In the genomic region with DNA sequence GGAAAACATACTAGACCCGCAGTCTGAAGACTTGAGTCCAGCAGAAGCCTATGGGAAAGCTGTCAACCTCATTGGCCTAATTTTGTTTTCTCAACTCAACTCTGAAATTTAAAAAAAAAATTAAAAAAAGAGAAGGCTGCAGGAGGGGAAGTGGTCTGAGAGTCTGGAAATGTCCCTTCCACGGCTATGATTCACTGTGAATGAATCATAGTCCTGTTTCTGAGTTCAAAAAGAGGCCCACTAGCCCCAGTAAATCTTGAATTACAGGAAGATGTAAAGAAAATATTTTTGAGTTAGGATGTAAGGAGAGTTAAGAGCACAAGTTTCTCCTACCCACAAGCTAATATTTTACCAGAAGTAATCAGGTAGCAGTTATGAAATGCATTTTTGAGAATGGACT, we compare ENCODE assay signal across 12 cellular contexts.
A peak's percentile ranks its signal among the peaks of the same experiment; 100 is the strongest.
DNase-seq lines count a peak whose midpoint lies in the region; ATAC-seq, FAIRE-seq and TF ChIP-seq lines count a peak whose summit lies in the region.
"Had no signal": no experiment of that assay in that cellular context is flagged by ENCODE, and none has a peak within 500 bp of the region (broad histone marks: within the 10 kb centered on the region; RNA-seq: fewer than 3 reads in every experiment).

No MANE protein-coding gene starts in this region.

- no peak overlapping the region for H3K4me3 ChIP-seq in DND-41 (ENCODE audit: low read depth in 1 of 2, low read length in 2 of 2)
- no peak overlapping the region for H3K4me3 ChIP-seq in mesenchymal stem cell (ENCODE audit: insufficient read depth in 1 of 2, low read depth in 1 of 2, low read length in 2 of 2)
- H3K4me3 ChIP-seq in lower leg skin (ENCODE audit: low read depth, poor library complexity, severe bottlenecking), result no peak overlapping the region
- H3K4me3 ChIP-seq: thoracic aorta had no signal

- H3K4me2 ChIP-seq in DND-41 (ENCODE audit: insufficient read depth, low read length) (no peak overlapping the region), mesenchymal stem cell (ENCODE audit: low read length, poor library complexity, severe bottlenecking) (no peak overlapping the region)

- H3K23ac ChIP-seq in mesenchymal stem cell (ENCODE audit: low read length in 2 of 2), result no peak overlapping the region

- H3K9me3 ChIP-seq in DND-41 (ENCODE audit: insufficient read depth, low read length, severe bottlenecking) (no peaks in the 10 kb centered on the region), mesenchymal stem cell (ENCODE audit: control insufficient read depth, low read length) (no peaks in the 10 kb centered on the region)
- H3K9me3 ChIP-seq: thoracic aorta had no signal

- DNase-seq in DND-41 (no peak), amniotic epithelial cell (ENCODE audit: low read depth) (peak; percentile 44), mesenchymal stem cell (peak; percentile 54), NCI-H774 (lab: John Stamatoyannopoulos, UW) (no peak), NCI-H1930 (lab: John Stamatoyannopoulos, UW) (no peak), frontal cortex (ENCODE audit: low spot score in 2 of 2) (no peak), lower leg skin (ENCODE audit: low spot score in 2 of 2) (no peak)
- DNase-seq: activated T-cell treated with anti-CD3 and anti-CD28 coated beads for 4 hours, DMS 273 treated with DMSO at 0.1 percent for 48 hours, endodermal cell had no signal

- no peak overlapping the region for H2BK120ac ChIP-seq in mesenchymal stem cell (ENCODE audit: low read depth, low read length)

- H2AK5ac ChIP-seq in mesenchymal stem cell (ENCODE audit: low read length, severe bottlenecking), result no peak overlapping the region

- H2BK5ac ChIP-seq in mesenchymal stem cell (ENCODE audit: low read depth, low read length, poor library complexity, severe bottlenecking), result peak overlapping the region; percentile 53

- no peak overlapping the region for H4K8ac ChIP-seq in mesenchymal stem cell (ENCODE audit: low read length)

- no peak overlapping the region for H2AFZ ChIP-seq in DND-41 (ENCODE audit: low read depth, low read length)
- H2AFZ ChIP-seq in mesenchymal stem cell (ENCODE audit: low read depth, low read length), result no peak overlapping the region

- H3K14ac ChIP-seq in mesenchymal stem cell (ENCODE audit: low read length in 2 of 2), result no peak overlapping the region

- intact Hi-C loops in lower leg skin (cut with DNase I; ENCODE audit: low total_unique reads), result no loop called here

- TF ChIP-seq CTCF in DND-41 (IDR thresholded peaks at IDR 0.05; ENCODE audit: borderline replicate concordance, extremely low read depth, low read length, poor library complexity, severe bottlenecking) (no peak), lower leg skin (IDR thresholded peaks at IDR 0.05) (no peak)

- H3K4me1 ChIP-seq in DND-41 (ENCODE audit: insufficient read depth, low read length), result peaks cover 29% of the 10 kb centered on the region
- peaks cover 6% of the 10 kb centered on the region for H3K4me1 ChIP-seq in mesenchymal stem cell (ENCODE audit: control insufficient read depth, insufficient read depth, low read depth, low read length)

- no peak overlapping the region for H4K91ac ChIP-seq in mesenchymal stem cell (ENCODE audit: low read length)

- H3K27me3 ChIP-seq in DND-41 (ENCODE audit: insufficient read depth, low read length, poor library complexity) (no peaks in the 10 kb centered on the region), mesenchymal stem cell (ENCODE audit: control insufficient read depth in 1 of 2, insufficient read depth in 1 of 2, low read length in 2 of 2) (no peaks in the 10 kb centered on the region)

- H3K4ac ChIP-seq in mesenchymal stem cell (ENCODE audit: low read depth in 1 of 2, low read length in 2 of 2), result no peak overlapping the region

- WGBS in mesenchymal stem cell, result 31% methylated on average over 2 of the region's 2 CpGs
- WGBS in lower leg skin, 2 donors, result 31 to 43% methylated on average over 2 of the region's 2 CpGs

- H4K20me1 ChIP-seq in DND-41 (ENCODE audit: insufficient read depth, low read length), result no peaks in the 10 kb centered on the region

- H2BK15ac ChIP-seq in mesenchymal stem cell (ENCODE audit: low read depth, poor library complexity, severe bottlenecking), result no peak overlapping the region

- H3K79me1 ChIP-seq in mesenchymal stem cell (replicated peaks; ENCODE audit: low read length, poor library complexity, severe bottlenecking), result no peaks in the 10 kb centered on the region

- H3K18ac ChIP-seq in mesenchymal stem cell (ENCODE audit: low read depth in 1 of 2, low read length in 2 of 2), result no peak overlapping the region

- FAIRE-seq in frontal cortex (lab: Jason Lieb, UNC), result no peak

- H2BK12ac ChIP-seq in mesenchymal stem cell (ENCODE audit: low read length in 2 of 2), result no peak overlapping the region

- H3K9ac ChIP-seq in DND-41 (ENCODE audit: low read depth, low read length), result no peak overlapping the region
- no peak overlapping the region for H3K9ac ChIP-seq in mesenchymal stem cell (ENCODE audit: low read length)

- ATAC-seq in DND-41 (ENCODE audit: insufficient read depth, low read depth) (peak; percentile 21; the same call in 2 of the 3 replicates), HG03108 (IDR thresholded peaks at IDR 0.05; ENCODE audit: unreplicated experiment) (peak; percentile 67)

- H3K79me2 ChIP-seq in DND-41 (ENCODE audit: insufficient read depth, low read length), result no peaks in the 10 kb centered on the region

- TF ChIP-seq POLR2A in lower leg skin (IDR thresholded peaks at IDR 0.05), result no peak

- no peaks in the 10 kb centered on the region for H3K36me3 ChIP-seq in DND-41 (ENCODE audit: insufficient read depth, low read length)
- H3K36me3 ChIP-seq in mesenchymal stem cell (ENCODE audit: control insufficient read depth in 1 of 2, insufficient read depth in 2 of 2, low read depth in 1 of 2, low read length in 2 of 2), result no peaks in the 10 kb centered on the region
- H3K36me3 ChIP-seq: thoracic aorta had no signal

- H3K27ac ChIP-seq in DND-41 (ENCODE audit: low read length), result peak overlapping the region; percentile 56
- peak overlapping the region; percentile 97 for H3K27ac ChIP-seq in mesenchymal stem cell (ENCODE audit: low read length, poor library complexity, severe bottlenecking)
- H3K27ac ChIP-seq: thoracic aorta had no signal

Comparison
In these comparisons a context has a peak if more than half of its experiments do, and no peak if none do; other contexts are left out.
1. DNase-seq: peak in amniotic epithelial cell (single experiment) and mesenchymal stem cell (single experiment); none in DND-41 (single experiment), NCI-H774 (single experiment), NCI-H1930 (0 of 2), frontal cortex (0 of 2) and lower leg skin (0 of 2).